20 cellular contexts compared by ENCODE assay signal in genomic region chr12:2526371-2526770, GRCh38.
DNase-seq lines count a peak whose midpoint lies in the region; ATAC-seq and TF ChIP-seq lines count a peak whose summit lies in the region.
"Had no signal": no experiment of that assay in that cellular context is flagged by ENCODE, and none has a peak within 500 bp of the region (broad histone marks: within the 10 kb centered on the region; RNA-seq: fewer than 3 reads in every experiment).

No MANE protein-coding gene starts in this region.

- H3K4me1 Mint-ChIP-seq in activated T-helper 17 cell treated with anti-CD3 and anti-CD28 coated beads, Interleukin-2, amount 50 U/mL, for 72 hours: no peaks in the 10 kb centered on the region

- H3K4me3 Mint-ChIP-seq in activated T-helper 17 cell treated with anti-CD3 and anti-CD28 coated beads, Interleukin-2, amount 50 U/mL, for 72 hours: no peak overlapping the region

- H3K27me3 Mint-ChIP-seq in activated T-helper 17 cell treated with anti-CD3 and anti-CD28 coated beads, Interleukin-2, amount 50 U/mL, for 72 hours: peaks cover 11% of the 10 kb centered on the region

- H3K4me1 ChIP-seq in OCI-LY3 (ENCODE audit: low read length): peaks cover 10% of the 10 kb centered on the region
- peaks cover 8 to 56% (median 29%) of the 10 kb centered on the region in 9 donors for H3K4me1 ChIP-seq in heart right ventricle
- H3K4me1 ChIP-seq in mucosa of descending colon (ENCODE audit: low read depth): no peaks in the 10 kb centered on the region

- no peak overlapping the region for H3K9ac ChIP-seq in OCI-LY3 (ENCODE audit: low read length)

- peak in 6 of 8 donors; percentile 35 to 66 (median 52) for ATAC-seq in heart right ventricle
- ATAC-seq in mucosa of descending colon: peak; percentile 73
- no peak for ATAC-seq in GM21515 (IDR thresholded peaks at IDR 0.05; ENCODE audit: unreplicated experiment)
- ATAC-seq in GM19324 (IDR thresholded peaks at IDR 0.05; ENCODE audit: low FRiP score, unreplicated experiment): no peak
- ATAC-seq in activated T-helper 17 cell treated with anti-CD3 and anti-CD28 coated beads, Interleukin-2, amount 50 U/mL, for 72 hours (replicated peaks): no peak

- no peak overlapping the region for H3K27ac ChIP-seq in OCI-LY3 (ENCODE audit: low read length)
- H3K27ac ChIP-seq in heart right ventricle: no peak overlapping the region
- H3K27ac ChIP-seq: C4-2B had no signal

- TF ChIP-seq CTCF in GM12865 (IDR thresholded peaks at IDR 0.05; ENCODE audit: insufficient read depth, low read depth, low read length, missing control alignments): no peak
- TF ChIP-seq CTCF in OCI-LY3 (IDR thresholded peaks at IDR 0.05; ENCODE audit: low read depth, low read length): no peak
- no peak for TF ChIP-seq CTCF in heart right ventricle (IDR thresholded peaks at IDR 0.05)
- TF ChIP-seq CTCF in mucosa of descending colon (IDR thresholded peaks at IDR 0.05): no peak

- intact Hi-C loops in heart right ventricle (cut with DNase I): no loop called here
- intact Hi-C loops in mucosa of descending colon (cut with DNase I, micrococcal nuclease): no loop called here

- peak overlapping the region; percentile 10; the same call in 1 of the 2 replicates for H3K4me2 ChIP-seq in OCI-LY3 (ENCODE audit: low read length)

- H3K36me3 ChIP-seq in OCI-LY3 (replicated peaks; ENCODE audit: low read depth, low read length): no peaks in the 10 kb centered on the region
- peaks cover 0 to 55% (median 0%) of the 10 kb centered on the region in 9 donors for H3K36me3 ChIP-seq in heart right ventricle
- no peaks in the 10 kb centered on the region for H3K36me3 ChIP-seq in mucosa of descending colon (ENCODE audit: low read depth)

- no peaks in the 10 kb centered on the region for H3K79me2 ChIP-seq in OCI-LY3 (ENCODE audit: low read length)

- peaks cover 3% of the 10 kb centered on the region for H3K9me3 Mint-ChIP-seq in activated T-helper 17 cell treated with anti-CD3 and anti-CD28 coated beads, Interleukin-2, amount 50 U/mL, for 72 hours

- peak; percentile 24 for DNase-seq in GM12865 (ENCODE audit: low read depth)
- DNase-seq in heart right ventricle: no peak
- peak in 1 of 3 donors; percentile 56 for DNase-seq in mucosa of descending colon
- DNase-seq: DMS53, GDM1, GOT3, HCEC 1CT, IMR-90, NCI-H1417, NCI-H1694 treated with DMSO at 0.1 percent for 48 hours, NCI-H2081 treated with DMSO at 0.1 percent for 48 hours, NCI-H2171 treated with DMSO at 0.1 percent for 48 hours, NCI-H446 treated with DMSO at 0.1 percent for 48 hours, NCI-H526 treated with DMSO at 0.1 percent for 48 hours, SHP77 had no signal

- H3K27me3 ChIP-seq in OCI-LY3 (ENCODE audit: low read depth, low read length): no peaks in the 10 kb centered on the region
- no peaks in the 10 kb centered on the region for H3K27me3 ChIP-seq in heart right ventricle

- 47 to 56% methylated on average over 6 of the region's 6 CpGs for WGBS in heart right ventricle, 2 donors

- no peaks in the 10 kb centered on the region for H4K20me1 ChIP-seq in OCI-LY3 (ENCODE audit: insufficient read depth, low read length)

- H3K9me3 ChIP-seq in OCI-LY3 (ENCODE audit: insufficient read depth, low read length) (no peaks in the 10 kb centered on the region), heart right ventricle (peaks cover 0 to 9% (median 0%) of the 10 kb centered on the region in 11 donors), mucosa of descending colon (no peaks in the 10 kb centered on the region)

- H3K36me3 Mint-ChIP-seq in activated T-helper 17 cell treated with anti-CD3 and anti-CD28 coated beads, Interleukin-2, amount 50 U/mL, for 72 hours (ENCODE audit: low read depth): no peaks in the 10 kb centered on the region

- no peak overlapping the region for H3K27ac Mint-ChIP-seq in activated T-helper 17 cell treated with anti-CD3 and anti-CD28 coated beads, Interleukin-2, amount 50 U/mL, for 72 hours

- 0 out of 2 replicates have a peak overlapping the region, but pooled peaks have one; percentile 0 for H2AFZ ChIP-seq in OCI-LY3 (ENCODE audit: low read depth, low read length)

- no peak overlapping the region for H3K4me3 ChIP-seq in GM12865 (ENCODE audit: low read depth, low read length)
- H3K4me3 ChIP-seq in OCI-LY3 (ENCODE audit: low read length): no peak overlapping the region
- H3K4me3 ChIP-seq in heart right ventricle: no peak overlapping the region
- no peak overlapping the region for H3K4me3 ChIP-seq in mucosa of descending colon

Comparison
In these comparisons a context has a peak if more than half of its experiments do, and no peak if none do; other contexts are left out.
1. ATAC-seq: peak in heart right ventricle (6 of 8) and mucosa of descending colon (single experiment); none in GM21515 (single experiment), GM19324 (single experiment) and activated T-helper 17 cell treated with anti-CD3 and anti-CD28 coated beads, Interleukin-2, amount 50 U/mL, for 72 hours (single experiment).